In genomic region chr12:124646385-124647230, GRCh38 we compare ENCODE assay signal across 10 cellular contexts.
DNase-seq lines count a peak whose midpoint lies in the region; ATAC-seq and TF ChIP-seq lines count a peak whose summit lies in the region.
"Had no signal": no experiment of that assay in that cellular context is flagged by ENCODE, and none has a peak within 500 bp of the region (broad histone marks: within the 10 kb centered on the region; RNA-seq: fewer than 3 reads in every experiment).

No MANE protein-coding gene starts in this region.

- CTCF ChIA-PET in activated naive CD4-positive, alpha-beta T cell treated with anti-CD3 and anti-CD28 coated beads, Interleukin-2, amount 10 ng/mL, durations not matched to agents 7 days and 5 days (lab: Charles Lee) = no interaction called here

- no peak overlapping the region for H3K27ac ChIP-seq in left ventricle myocardium inferior (replicated peaks)
- no peak overlapping the region for H3K27ac ChIP-seq in osteoblast (ENCODE audit: low read depth, low read length)
- no peak overlapping the region for H3K27ac ChIP-seq in upper lobe of right lung
- H3K27ac ChIP-seq: ovary had no signal

- ATAC-seq in Right ventricle myocardium superior (ENCODE audit: poor library complexity) (peak; percentile 20), upper lobe of right lung (peak; percentile 77), GM21825 (IDR thresholded peaks at IDR 0.05; ENCODE audit: unreplicated experiment) (no peak), HG03460 (IDR thresholded peaks at IDR 0.05; ENCODE audit: unreplicated experiment) (no peak), GM19395 (IDR thresholded peaks at IDR 0.05; ENCODE audit: unreplicated experiment) (no peak)

- H3K4me2 ChIP-seq in osteoblast (ENCODE audit: insufficient read depth, low read length) = peak overlapping the region; percentile 18

- H3K36me3 Mint-ChIP-seq in activated naive CD4-positive, alpha-beta T cell treated with anti-CD3 and anti-CD28 coated beads, Interleukin-2, amount 10 ng/mL, durations not matched to agents 7 days and 5 days = no peaks in the 10 kb centered on the region

- no peaks in the 10 kb centered on the region for H3K79me2 ChIP-seq in osteoblast (ENCODE audit: insufficient read depth, low read length)

- H3K27ac Mint-ChIP-seq in activated naive CD4-positive, alpha-beta T cell treated with anti-CD3 and anti-CD28 coated beads, Interleukin-2, amount 10 ng/mL, durations not matched to agents 7 days and 5 days = no peak overlapping the region

- H3K4me1 Mint-ChIP-seq in activated naive CD4-positive, alpha-beta T cell treated with anti-CD3 and anti-CD28 coated beads, Interleukin-2, amount 10 ng/mL, durations not matched to agents 7 days and 5 days = peaks cover 15% of the 10 kb centered on the region

- H3K27me3 ChIP-seq in left ventricle myocardium inferior (ENCODE audit: low read depth) (no peaks in the 10 kb centered on the region), osteoblast (ENCODE audit: insufficient read depth, low read length) (no peaks in the 10 kb centered on the region), upper lobe of right lung (no peaks in the 10 kb centered on the region)
- H3K27me3 ChIP-seq: ovary had no signal

- H2AFZ ChIP-seq in osteoblast (ENCODE audit: low read length) = peak overlapping the region; percentile 56

- DNase-seq in Right ventricle myocardium superior (no peak), left ventricle myocardium inferior (no peak), osteoblast (ENCODE audit: insufficient read length, low spot score, missing footprints) (no peak), upper lobe of right lung (peak; percentile 87)
- DNase-seq in activated naive CD4-positive, alpha-beta T cell treated with anti-CD3 and anti-CD28 coated beads, Interleukin-2, amount 10 ng/mL, durations not matched to agents 7 days and 5 days = peak; percentile 32
- DNase-seq: AML-193 had no signal

- H3K9me3 ChIP-seq in left ventricle myocardium inferior (replicated peaks) (peaks cover 14% of the 10 kb centered on the region), osteoblast (ENCODE audit: low read depth, low read length) (peaks cover 3% of the 10 kb centered on the region), upper lobe of right lung (no peaks in the 10 kb centered on the region)
- H3K9me3 ChIP-seq: ovary had no signal

- peaks cover 26% of the 10 kb centered on the region for H3K9me3 Mint-ChIP-seq in activated naive CD4-positive, alpha-beta T cell treated with anti-CD3 and anti-CD28 coated beads, Interleukin-2, amount 10 ng/mL, durations not matched to agents 7 days and 5 days

- H4K20me1 ChIP-seq in osteoblast (ENCODE audit: insufficient read depth, low read length) = no peaks in the 10 kb centered on the region

- H3K27me3 Mint-ChIP-seq in activated naive CD4-positive, alpha-beta T cell treated with anti-CD3 and anti-CD28 coated beads, Interleukin-2, amount 10 ng/mL, durations not matched to agents 7 days and 5 days = peaks cover 40% of the 10 kb centered on the region

- H3K36me3 ChIP-seq in left ventricle myocardium inferior (no peaks in the 10 kb centered on the region), osteoblast (ENCODE audit: insufficient read depth, low read length) (no peaks in the 10 kb centered on the region), upper lobe of right lung (no peaks in the 10 kb centered on the region)
- H3K36me3 ChIP-seq: ovary had no signal

- intact Hi-C loops in Right ventricle myocardium superior (cut with DNase I) (no loop called here), left ventricle myocardium inferior (cut with micrococcal nuclease) (no loop called here), upper lobe of right lung (cut with DNase I) (no loop called here)

- no peak for TF ChIP-seq CTCF in left ventricle myocardium inferior (IDR thresholded peaks at IDR 0.05; ENCODE audit: borderline replicate concordance)
- no peak for TF ChIP-seq CTCF in osteoblast (IDR thresholded peaks at IDR 0.05; ENCODE audit: extremely low read depth, low read depth, low read length)
- no peak for TF ChIP-seq CTCF in upper lobe of right lung (IDR thresholded peaks at IDR 0.05)

- H3K4me1 ChIP-seq in left ventricle myocardium inferior (peaks cover 12% of the 10 kb centered on the region), osteoblast (ENCODE audit: insufficient read depth, low read length) (no peaks in the 10 kb centered on the region), upper lobe of right lung (no peaks in the 10 kb centered on the region)

- H3K4me3 ChIP-seq in left ventricle myocardium inferior = no peak overlapping the region
- no peak overlapping the region for H3K4me3 ChIP-seq in osteoblast (ENCODE audit: insufficient read depth, low read length)
- no peak overlapping the region for H3K4me3 ChIP-seq in upper lobe of right lung
- H3K4me3 ChIP-seq: ovary had no signal

- H3K4me3 Mint-ChIP-seq in activated naive CD4-positive, alpha-beta T cell treated with anti-CD3 and anti-CD28 coated beads, Interleukin-2, amount 10 ng/mL, durations not matched to agents 7 days and 5 days = no peak overlapping the region

Comparison
In these comparisons a context has a peak if more than half of its experiments do, and no peak if none do; other contexts are left out.
1. ATAC-seq: peak in Right ventricle myocardium superior (single experiment) and upper lobe of right lung (single experiment); none in GM21825 (single experiment), HG03460 (single experiment) and GM19395 (single experiment).
2. DNase-seq: peak in activated naive CD4-positive, alpha-beta T cell treated with anti-CD3 and anti-CD28 coated beads, Interleukin-2, amount 10 ng/mL, durations not matched to agents 7 days and 5 days (single experiment) and upper lobe of right lung (single experiment); none in Right ventricle myocardium superior (single experiment), left ventricle myocardium inferior (single experiment) and osteoblast (single experiment).